11 cellular contexts compared by ENCODE assay signal in the genomic region with DNA sequence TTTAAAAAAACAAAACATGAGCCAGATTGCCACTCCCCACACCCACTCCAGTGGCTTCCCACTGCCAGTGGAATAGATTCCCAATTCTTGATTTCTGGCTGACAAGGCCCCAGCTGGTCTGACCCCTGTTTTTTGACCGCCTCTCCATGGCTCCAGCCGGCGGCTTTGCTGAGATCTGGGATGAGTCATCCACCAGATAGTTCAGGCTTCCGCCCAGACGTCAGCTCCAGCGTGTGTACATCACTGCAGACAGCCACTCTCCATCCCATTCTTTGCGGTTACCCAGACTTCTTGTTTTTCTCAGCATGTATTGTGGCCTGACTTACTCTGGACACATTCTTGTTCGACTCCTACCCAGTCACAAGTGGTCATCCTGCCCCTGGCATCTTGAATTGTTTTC.
DNase-seq lines count a peak whose midpoint lies in the region; ATAC-seq and TF ChIP-seq lines count a peak whose summit lies in the region.
"Had no signal": no experiment of that assay in that cellular context is flagged by ENCODE, and none has a peak within 500 bp of the region (broad histone marks: within the 10 kb centered on the region; RNA-seq: fewer than 3 reads in every experiment).

No MANE protein-coding gene starts in this region.

- ATAC-seq in right cardiac atrium = peak; percentile 52 to 89
- no peak for ATAC-seq in HG02623 (IDR thresholded peaks at IDR 0.05; ENCODE audit: unreplicated experiment)
- ATAC-seq: naive thymus-derived CD8-positive, alpha-beta T cell; stimulated activated memory B cell treated with anti-CD40 and anti-IgM and Interleukin-4, amounts not matched to agents 10 μg/mL and 1 μg/mL and 100 μg/mL, for 72 hours had no signal

- intact Hi-C loops in right cardiac atrium (cut with DNase I) = no loop called here

- H3K27me3 ChIP-seq in right cardiac atrium (ENCODE audit: control insufficient read depth, insufficient read depth) = no peaks in the 10 kb centered on the region
- no peaks in the 10 kb centered on the region for H3K27me3 ChIP-seq in smooth muscle cell (ENCODE audit: low read depth)

- no peaks in the 10 kb centered on the region for H3K36me3 ChIP-seq in smooth muscle cell (ENCODE audit: low read depth)

- no peak overlapping the region for H2AFZ ChIP-seq in smooth muscle cell (ENCODE audit: low read depth)

- no peak overlapping the region for H3K27ac ChIP-seq in right cardiac atrium (ENCODE audit: low read length)
- peak overlapping the region; percentile 89 for H3K27ac ChIP-seq in smooth muscle cell (ENCODE audit: low read depth)

- H3K79me2 ChIP-seq in smooth muscle cell (ENCODE audit: low read depth) = no peaks in the 10 kb centered on the region

- peaks cover 4% of the 10 kb centered on the region for H4K20me1 ChIP-seq in smooth muscle cell (ENCODE audit: low read depth)

- H3K9ac ChIP-seq in smooth muscle cell (ENCODE audit: low read depth) = peak overlapping the region; percentile 74

- peak; percentile 69 for DNase-seq in HS-5 (ENCODE audit: low read depth)
- peak in 31 of 58 donors; percentile 6 to 75 (median 22) for DNase-seq in anterior cingulate cortex (lab: John Stamatoyannopoulos, UW)
- peak; percentile 49 to 69 (median 64) for DNase-seq in right cardiac atrium
- DNase-seq in smooth muscle cell (lab: John Stamatoyannopoulos, UW; ENCODE audit: unreplicated experiment) = peak; percentile 27
- DNase-seq in activated T-cell treated with anti-CD3 and anti-CD28 coated beads, Interleukin-2, amount 50 U/mL, for 1 hour = no peak
- no peak for DNase-seq in pons (ENCODE audit: low spot score)
- DNase-seq in NCI-H524 treated with DMSO at 0.1 percent for 48 hours (lab: John Stamatoyannopoulos, UW) = no peak
- DNase-seq: activated CD4-positive, CD25-positive, alpha-beta regulatory T cell; naive thymus-derived CD8-positive, alpha-beta T cell had no signal

- H3K4me2 ChIP-seq in smooth muscle cell = peak overlapping the region; percentile 40

- H3K4me1 ChIP-seq in right cardiac atrium (ENCODE audit: control insufficient read depth, insufficient read depth, low read length) (peaks cover 4% of the 10 kb centered on the region), smooth muscle cell (ENCODE audit: low read depth) (peaks cover 18% of the 10 kb centered on the region)

- H3K4me3 ChIP-seq in right cardiac atrium (ENCODE audit: low read length) = no peak overlapping the region
- no peak overlapping the region for H3K4me3 ChIP-seq in smooth muscle cell

- WGBS in right cardiac atrium = 51% methylated on average over 8 of the region's 8 CpGs
- 3% methylated on average over 8 of the region's 8 CpGs for WGBS in smooth muscle cell (ENCODE audit: low lambda C conversion rate)

- peaks cover 8% of the 10 kb centered on the region for H3F3A ChIP-seq in smooth muscle cell (ENCODE audit: low read depth)

- H3K9me3 ChIP-seq in right cardiac atrium (ENCODE audit: control insufficient read depth, low read length) = no peaks in the 10 kb centered on the region
- H3K9me3 ChIP-seq in smooth muscle cell (replicated peaks; ENCODE audit: low read depth) = no peaks in the 10 kb centered on the region

- no peak for TF ChIP-seq CTCF in smooth muscle cell (IDR thresholded peaks at IDR 0.05; ENCODE audit: borderline replicate concordance, insufficient read depth, poor library complexity, severe bottlenecking)

Comparison
In these comparisons a context has a peak if more than half of its experiments do, and no peak if none do; other contexts are left out.
1. DNase-seq: peak in HS-5 (single experiment), anterior cingulate cortex (31 of 58), right cardiac atrium (3 of 3) and smooth muscle cell (single experiment); none in activated T-cell treated with anti-CD3 and anti-CD28 coated beads, Interleukin-2, amount 50 U/mL, for 1 hour (single experiment), pons (single experiment) and NCI-H524 treated with DMSO at 0.1 percent for 48 hours (single experiment).